8 cellular contexts compared by ENCODE assay signal in the genomic region with DNA sequence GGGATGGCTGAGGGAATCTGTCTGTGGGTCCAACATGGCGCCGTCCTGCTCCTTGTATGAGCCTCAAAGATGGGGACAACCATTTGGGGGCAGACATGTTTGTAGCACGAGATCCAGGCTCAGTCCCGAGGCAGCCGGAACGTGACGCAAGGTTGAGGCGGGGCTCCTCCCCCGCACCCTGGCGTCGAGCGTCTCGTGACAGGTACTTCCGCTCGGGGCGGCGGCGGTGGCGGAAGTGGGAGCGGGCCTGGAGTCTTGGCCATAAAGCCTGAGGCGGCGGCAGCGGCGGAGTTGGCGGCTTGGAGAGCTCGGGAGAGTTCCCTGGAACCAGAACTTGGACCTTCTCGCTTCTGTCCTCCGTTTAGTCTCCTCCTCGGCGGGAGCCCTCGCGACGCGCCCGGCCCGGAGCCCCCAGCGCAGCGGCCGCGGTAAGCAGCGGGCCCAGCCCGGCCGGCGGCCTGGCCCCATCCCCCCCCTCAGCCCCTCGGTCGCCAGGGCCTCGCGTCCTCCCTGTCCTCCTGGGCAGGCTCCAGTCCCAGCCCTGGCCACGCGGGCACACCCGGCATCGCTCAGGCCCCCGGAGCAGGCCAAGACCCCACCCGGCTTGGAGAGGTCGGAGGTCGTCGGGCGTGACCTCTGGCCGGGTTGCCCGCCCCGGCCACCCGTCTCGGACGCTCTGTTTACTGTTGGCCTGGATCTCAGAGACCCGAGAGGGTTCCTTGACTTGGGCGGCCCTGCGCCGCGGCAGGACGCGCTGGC. TPM values are rescaled to one million over a fixed set of nuclear protein-coding genes. Genes with fewer than 3 reads are reported as not detected.
DNase-seq lines count a peak whose midpoint lies in the region; ATAC-seq, FAIRE-seq and TF ChIP-seq lines count a peak whose summit lies in the region.

A gene (plus strand): TSS at position 252 of the 759 bp plus-strand sequence. CDS start 69,185 bp downstream, outside the sequence.

- FAIRE-seq in GM12892 (lab: Jason Lieb, UNC) = peak; percentile 99

- peak; percentile 91 for TF ChIP-seq POLR2A in GM12892 (IDR thresholded peaks at IDR 0.05; ENCODE audit: low read depth, low read length)
- peak; percentile 94 to 98 for TF ChIP-seq POLR2A in adrenal gland (IDR thresholded peaks at IDR 0.05)
- TF ChIP-seq POLR2A in heart left ventricle (IDR thresholded peaks at IDR 0.05) = peak in 1 of 2 donors; percentile 89
- peak in 3 of 4 donors; percentile 90 to 97 (median 97) for TF ChIP-seq POLR2A in upper lobe of left lung (IDR thresholded peaks at IDR 0.05)

- TF ChIP-seq EP300 in upper lobe of left lung (IDR thresholded peaks at IDR 0.05) = peak in 2 of 4 donors; percentile 69 to 97

- ATAC-seq in HG02852 (IDR thresholded peaks at IDR 0.05; ENCODE audit: unreplicated experiment) = peak; percentile 94
- ATAC-seq in heart left ventricle = peak; percentile 98 to 99 (median 98)
- peak; percentile 98 for ATAC-seq in upper lobe of left lung (ENCODE audit: low FRiP score in 2 of 2)

- peak within 1 kb of the TSS; percentile 68 to 99 (median 98) for H3K27ac ChIP-seq in adrenal gland
- H3K27ac ChIP-seq in heart left ventricle = peak within 1 kb of the TSS; percentile 89 to 98 (median 94)
- peak within 1 kb of the TSS; percentile 93 to 99 (median 98) for H3K27ac ChIP-seq in upper lobe of left lung

- no peaks in the 10 kb centered on the region for H3K9me3 ChIP-seq in adrenal gland (replicated peaks in 1 of 3)
- no peaks in the 10 kb centered on the region for H3K9me3 ChIP-seq in heart left ventricle
- no peaks in the 10 kb centered on the region for H3K9me3 ChIP-seq in upper lobe of left lung

- peak in 1 of 6 experiments; percentile 5 for TF ChIP-seq CTCF in adrenal gland (IDR thresholded peaks at IDR 0.05)
- TF ChIP-seq CTCF in heart left ventricle (IDR thresholded peaks at IDR 0.05) = peak in 3 of 12 donors; percentile 17 to 39 (median 21)
- peak in 1 of 6 experiments; percentile 5 for TF ChIP-seq CTCF in upper lobe of left lung (IDR thresholded peaks at IDR 0.05)

- H3K4me3 ChIP-seq in adrenal gland = peak within 1 kb of the TSS; percentile 66 to 97 (median 92)
- H3K4me3 ChIP-seq in heart left ventricle = peak within 1 kb of the TSS; percentile 57 to 99 (median 92)
- peak within 1 kb of the TSS; percentile 69 to 95 (median 72) for H3K4me3 ChIP-seq in upper lobe of left lung

- H3K27me3 ChIP-seq in adrenal gland (no peaks in the 10 kb centered on the region), heart left ventricle (no peaks in the 10 kb centered on the region), upper lobe of left lung (no peaks in the 10 kb centered on the region)

- peaks cover 18 to 39% of the 10 kb centered on the region in 2 donors for H3K4me1 ChIP-seq in adrenal gland (replicated peaks in 1 of 2)
- H3K4me1 ChIP-seq in heart left ventricle = peaks cover 23 to 49% (median 40%) of the 10 kb centered on the region in 12 donors
- H3K4me1 ChIP-seq in upper lobe of left lung = peaks cover 38 to 45% (median 40%) of the 10 kb centered on the region in 4 donors

- no peaks in the 10 kb centered on the region for H3K36me3 ChIP-seq in adrenal gland (replicated peaks in 1 of 2)
- H3K36me3 ChIP-seq in heart left ventricle = no peaks in the 10 kb centered on the region
- no peaks in the 10 kb centered on the region for H3K36me3 ChIP-seq in upper lobe of left lung

- intact Hi-C loops in adrenal gland (cut with DNase I) (no loop called here), heart left ventricle (cut with DNase I) (loop anchor here (1.0 to 10.0 kb wide), 11 partner anchors 44 to 76 kb away; no protein-coding TSS in a partner anchor), posterior cingulate gyrus (cut with DNase I) (loop anchor here (1.0 to 10.0 kb wide), 4 partner anchors 44 to 149 kb away; a partner anchor contains a TSS)

- DNase-seq in GM12892 (ENCODE audit: insufficient read length) (peak; percentile 93), NCI-H146 (lab: John Stamatoyannopoulos, UW) (peak; percentile 99), T-helper 1 cell (peak; percentile 93 to 98 (median 96)), adrenal gland (peak; percentile 98 to 99 (median 99)), heart left ventricle (peak; percentile 98 to 99 (median 98)), posterior cingulate gyrus (peak; percentile 96 to 99 (median 98)), upper lobe of left lung (peak; percentile 99)

- WGBS in adrenal gland, 4 donors = 0% methylated on average over 14 to 71 of the region's 71 CpGs
- 1% methylated on average over 16 to 71 of the region's 71 CpGs for WGBS in heart left ventricle, 4 donors
- WGBS in upper lobe of left lung, 2 donors = 0 to 1% methylated on average over 20 to 40 of the region's 71 CpGs

RNA-seq across cellular contexts. Expression of the gene that starts here (rescaled TPM):
- polyA plus RNA-seq in GM12892 (2012; ENCODE audit: missing spikeins) = 102 TPM
- total RNA-seq in adrenal gland (100 to 1,000 TPM in 7 of 8 donors, 10 to 100 TPM in 1; 76.7 to 400 (median 176) TPM), heart left ventricle (100 to 1,000 TPM; 143 to 343 (median 257) TPM), upper lobe of left lung (100 to 1,000 TPM in 5 of 6 donors, 10 to 100 TPM in 1; 72.3 to 287 (median 139) TPM)
- polyA plus RNA-seq in adrenal gland (100 to 1,000 TPM; 127 to 446 (median 140) TPM), heart left ventricle (100 to 1,000 TPM; 180 to 244 TPM)

Comparison
In these comparisons a context has a peak if more than half of its experiments do, and no peak if none do; other contexts are left out.
1. Peak in every context shown above with its lines: DNase-seq, ATAC-seq, H3K4me3 ChIP-seq and H3K27ac ChIP-seq.
2. intact Hi-C loops: an anchor here in heart left ventricle (1.0 to 10.0 kb wide) and posterior cingulate gyrus (1.0 to 10.0 kb wide); none called in adrenal gland.